8 cellular contexts compared by ENCODE assay signal in genomic region chr9:105447814-105448812, GRCh38. TPM values are rescaled to one million over a fixed set of nuclear protein-coding genes. Genes with fewer than 3 reads are reported as not detected.
DNase-seq lines count a peak whose midpoint lies in the region; TF ChIP-seq lines count a peak whose summit lies in the region.

FSD1L (plus strand) TSS chr9:105448034; CDS start chr9:105448221, 187 bp downstream.

- H3K27ac Mint-ChIP-seq in activated T-helper 2 cell treated with anti-CD3 and anti-CD28 coated beads, Interferon-gamma antibody, Interleukin-2, Interleukin-4, amounts not matched to agents 10 μg/mL and 5 μg/mL and 100 μg/mL, durations not matched to agents 14 hours and 24 hours and 36 hours, result no peak within 1 kb of the TSS
- peak within 1 kb of the TSS; percentile 86 to 94 (median 92) for H3K27ac Mint-ChIP-seq in nephron
- peak within 1 kb of the TSS; percentile 58 for H3K27ac Mint-ChIP-seq in stimulated activated naive CD8-positive, alpha-beta T cell treated with anti-CD3 and anti-CD28 coated beads, Interleukin-15, Interleukin-2, amounts not matched to agents 100 ng/mL and 50 ng/mL, for 24 hours

- peaks cover 17% of the 10 kb centered on the region for H3K4me1 Mint-ChIP-seq in activated T-helper 2 cell treated with anti-CD3 and anti-CD28 coated beads, Interferon-gamma antibody, Interleukin-2, Interleukin-4, amounts not matched to agents 10 μg/mL and 5 μg/mL and 100 μg/mL, durations not matched to agents 14 hours and 24 hours and 36 hours (ENCODE audit: low read depth)
- peaks cover 66% of the 10 kb centered on the region for H3K4me1 Mint-ChIP-seq in nephron
- peaks cover 10% of the 10 kb centered on the region for H3K4me1 Mint-ChIP-seq in stimulated activated naive CD8-positive, alpha-beta T cell treated with anti-CD3 and anti-CD28 coated beads, Interleukin-15, Interleukin-2, amounts not matched to agents 100 ng/mL and 50 ng/mL, for 24 hours (ENCODE audit: low read depth)

- H3K4me3 Mint-ChIP-seq in activated T-helper 2 cell treated with anti-CD3 and anti-CD28 coated beads, Interferon-gamma antibody, Interleukin-2, Interleukin-4, amounts not matched to agents 10 μg/mL and 5 μg/mL and 100 μg/mL, durations not matched to agents 14 hours and 24 hours and 36 hours (ENCODE audit: low read depth), result peak within 1 kb of the TSS; percentile 83
- peak within 1 kb of the TSS; percentile 86 to 95 (median 94) for H3K4me3 Mint-ChIP-seq in nephron
- H3K4me3 Mint-ChIP-seq in stimulated activated naive CD8-positive, alpha-beta T cell treated with anti-CD3 and anti-CD28 coated beads, Interleukin-15, Interleukin-2, amounts not matched to agents 100 ng/mL and 50 ng/mL, for 24 hours, result peak within 1 kb of the TSS; percentile 86

- TF ChIP-seq CTCF in fibroblast of the aortic adventitia (IDR thresholded peaks at IDR 0.05; ENCODE audit: insufficient read depth, low read length) (peak; percentile 45), nephron (IDR thresholded peaks at IDR 0.05; ENCODE audit: unreplicated experiment in 3 of 3) (no peak)

- H3K9me3 Mint-ChIP-seq in activated T-helper 2 cell treated with anti-CD3 and anti-CD28 coated beads, Interferon-gamma antibody, Interleukin-2, Interleukin-4, amounts not matched to agents 10 μg/mL and 5 μg/mL and 100 μg/mL, durations not matched to agents 14 hours and 24 hours and 36 hours, result no peaks in the 10 kb centered on the region
- H3K9me3 Mint-ChIP-seq in nephron, result no peaks in the 10 kb centered on the region
- H3K9me3 Mint-ChIP-seq in stimulated activated naive CD8-positive, alpha-beta T cell treated with anti-CD3 and anti-CD28 coated beads, Interleukin-15, Interleukin-2, amounts not matched to agents 100 ng/mL and 50 ng/mL, for 24 hours, result no peaks in the 10 kb centered on the region

- H3K36me3 Mint-ChIP-seq in activated T-helper 2 cell treated with anti-CD3 and anti-CD28 coated beads, Interferon-gamma antibody, Interleukin-2, Interleukin-4, amounts not matched to agents 10 μg/mL and 5 μg/mL and 100 μg/mL, durations not matched to agents 14 hours and 24 hours and 36 hours (ENCODE audit: low read depth), result no peaks in the 10 kb centered on the region
- H3K36me3 Mint-ChIP-seq in nephron (ENCODE audit: low read depth), result peaks cover 4% of the 10 kb centered on the region
- H3K36me3 Mint-ChIP-seq in stimulated activated naive CD8-positive, alpha-beta T cell treated with anti-CD3 and anti-CD28 coated beads, Interleukin-15, Interleukin-2, amounts not matched to agents 100 ng/mL and 50 ng/mL, for 24 hours (ENCODE audit: low read depth), result no peaks in the 10 kb centered on the region

- H3K4me3 ChIP-seq in fibroblast of the aortic adventitia (ENCODE audit: low read depth, low read length), result peak within 1 kb of the TSS; percentile 88

- DNase-seq in ELR (ENCODE audit: low read depth) (peak; percentile 95), GOT3 (lab: John Stamatoyannopoulos, UW) (peak; percentile 54), Kasumi-1 (lab: John Stamatoyannopoulos, UW) (peak; percentile 82 to 90), RPMI8226 (peak; percentile 88), fibroblast of the aortic adventitia (ENCODE audit: low read depth) (peak; percentile 91)
- DNase-seq in activated T-helper 2 cell treated with anti-CD3 and anti-CD28 coated beads, Interferon-gamma antibody, Interleukin-2, Interleukin-4, amounts not matched to agents 10 μg/mL and 5 μg/mL and 100 μg/mL, durations not matched to agents 14 hours and 24 hours and 36 hours (ENCODE audit: low spot score), result peak; percentile 80

- intact Hi-C loops in activated T-helper 2 cell treated with anti-CD3 and anti-CD28 coated beads, Interferon-gamma antibody, Interleukin-2, Interleukin-4, amounts not matched to agents 10 μg/mL and 5 μg/mL and 100 μg/mL, durations not matched to agents 14 hours and 24 hours and 36 hours (cut with micrococcal nuclease), result loop anchor here (5.0 to 10.0 kb wide), 2 partner anchors 109 to 247 kb away; partner anchors contain the start of genes FKTN and TMEM38B

- peaks cover 20% of the 10 kb centered on the region for H3K27me3 Mint-ChIP-seq in activated T-helper 2 cell treated with anti-CD3 and anti-CD28 coated beads, Interferon-gamma antibody, Interleukin-2, Interleukin-4, amounts not matched to agents 10 μg/mL and 5 μg/mL and 100 μg/mL, durations not matched to agents 14 hours and 24 hours and 36 hours (ENCODE audit: low read depth)
- H3K27me3 Mint-ChIP-seq in nephron (ENCODE audit: low read depth), result peaks cover 4% of the 10 kb centered on the region
- H3K27me3 Mint-ChIP-seq in stimulated activated naive CD8-positive, alpha-beta T cell treated with anti-CD3 and anti-CD28 coated beads, Interleukin-15, Interleukin-2, amounts not matched to agents 100 ng/mL and 50 ng/mL, for 24 hours, result peaks cover 8% of the 10 kb centered on the region

RNA-seq across cellular contexts. Expression of gene FSD1L, which starts in this region (rescaled TPM):
- total RNA-seq in activated T-helper 2 cell treated with anti-CD3 and anti-CD28 coated beads, Interferon-gamma antibody, Interleukin-2, Interleukin-4, amounts not matched to agents 10 μg/mL and 5 μg/mL and 100 μg/mL, durations not matched to agents 14 hours and 24 hours and 36 hours, result 3.2 and 3.7 TPM in 2 replicates
- 5.2 and 7.0 TPM in 2 replicates for total RNA-seq in fibroblast of the aortic adventitia (ENCODE audit: low replicate concordance)

Comparison
In these comparisons a context has a peak if more than half of its experiments do, and no peak if none do; other contexts are left out.
1. Peak in every context shown above with its lines: DNase-seq and H3K4me3 ChIP-seq.